Comparison of ENCODE assay signal across 8 cellular contexts in the genomic region with DNA sequence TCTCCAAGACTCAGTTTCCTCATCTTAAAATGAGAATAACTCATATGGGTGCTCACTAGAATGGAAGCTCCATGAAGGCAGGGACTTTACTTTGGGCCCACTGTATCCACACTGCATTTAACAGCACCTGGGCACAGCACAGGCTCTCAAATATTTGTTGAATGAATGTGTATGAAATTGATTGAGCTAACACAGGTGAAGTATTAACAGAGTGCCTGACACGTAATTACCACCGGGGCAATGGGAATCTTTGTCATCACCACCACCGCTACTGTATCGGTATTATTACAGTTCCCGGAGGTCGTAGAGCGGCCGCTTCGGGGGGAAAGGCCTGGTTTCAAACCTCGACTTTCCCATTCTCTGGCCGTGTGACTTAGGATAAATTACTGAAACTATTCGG. TPM values are rescaled to one million over a fixed set of nuclear protein-coding genes. Genes with fewer than 3 reads are reported as not detected.
DNase-seq lines count a peak whose midpoint lies in the region; ATAC-seq and TF ChIP-seq lines count a peak whose summit lies in the region.

No MANE protein-coding gene starts in this region.

- no peak for TF ChIP-seq POLR2A in NB4 (IDR thresholded peaks at IDR 0.05; ENCODE audit: extremely low read depth, insufficient read length)

- CTCF ChIA-PET in CD4-positive, alpha-beta T cell (lab: Charles Lee), result interaction anchor here (1.0 kb wide), 1 partner anchor 35 kb away, joined by 3 read pairs; no protein-coding TSS in a partner anchor

- peaks cover 45% of the 10 kb centered on the region for H3K4me1 Mint-ChIP-seq in CD4-positive, alpha-beta T cell (ENCODE audit: low read depth)

- no peak for TF ChIP-seq CTCF in CD4-positive, alpha-beta T cell (IDR thresholded peaks at IDR 0.05)
- no peak for TF ChIP-seq CTCF in NB4 (IDR thresholded peaks at IDR 0.05; ENCODE audit: low read depth, low read length)

- no peaks in the 10 kb centered on the region for H3K9me3 ChIP-seq in CD4-positive, alpha-beta T cell (ENCODE audit: control insufficient read depth, low read length)
- H3K9me3 ChIP-seq in duodenal mucosa (ENCODE audit: control insufficient read depth in 1 of 2, low read length in 2 of 2) (no peaks in the 10 kb centered on the region), neuron (ENCODE audit: low read length) (peaks cover 2% of the 10 kb centered on the region)

- intact Hi-C loops in CD4-positive, alpha-beta T cell (cut with DNase I, micrococcal nuclease), result loop anchor here in 1 of 2 experiments (2.0 to 5.0 kb wide), 2 partner anchors 20 to 989 kb away; partner anchors contain the start of gene PRDM4

- peaks cover 11% of the 10 kb centered on the region for H3K36me3 Mint-ChIP-seq in CD4-positive, alpha-beta T cell (ENCODE audit: low read depth)

- H3K27ac Mint-ChIP-seq in CD4-positive, alpha-beta T cell, result peak overlapping the region; percentile 97

- POLR2A ChIA-PET in CD4-positive, alpha-beta T cell (lab: Charles Lee), result interaction anchor here (0.8 to 1.5 kb wide), 3 partner anchors 20 to 472 kb away, joined by 3 to 4 read pairs (median 3); no protein-coding TSS in a partner anchor

- no peaks in the 10 kb centered on the region for H3K9me3 Mint-ChIP-seq in CD4-positive, alpha-beta T cell

- H3K4me1 ChIP-seq in duodenal mucosa (ENCODE audit: control insufficient read depth in 1 of 2, insufficient read depth in 2 of 2, low read length in 2 of 2) (peaks cover 28 to 29% of the 10 kb centered on the region in 2 donors), neuron (ENCODE audit: insufficient read depth, low read length) (peaks cover 34% of the 10 kb centered on the region)

- H3K9ac ChIP-seq in duodenal mucosa (ENCODE audit: low read depth in 1 of 2, low read length in 2 of 2), result peak overlapping the region in 1 of 2 donors; percentile 82

- peak overlapping the region; percentile 80 for H3K27ac ChIP-seq in CD4-positive, alpha-beta T cell (ENCODE audit: low read depth, low read length)
- no peak overlapping the region for H3K27ac ChIP-seq in duodenal mucosa (ENCODE audit: low read depth, low read length)

- peak overlapping the region; percentile 98 for H3K4me3 Mint-ChIP-seq in CD4-positive, alpha-beta T cell

- H2AFZ ChIP-seq in neuron (ENCODE audit: low read depth, low read length), result peak overlapping the region; percentile 72

- H3K4me3 ChIP-seq in NB4 (ENCODE audit: low read depth, low read length), result peak overlapping the region; percentile 89
- H3K4me3 ChIP-seq in duodenal mucosa (ENCODE audit: low read depth in 1 of 2, low read length in 2 of 2), result peak overlapping the region; percentile 88 to 90
- peak overlapping the region; percentile 72 for H3K4me3 ChIP-seq in neuron (ENCODE audit: low read length)

- no peak for ATAC-seq in CD4-positive, alpha-beta T cell (ENCODE audit: poor library complexity)
- ATAC-seq in GM18868 (IDR thresholded peaks at IDR 0.05; ENCODE audit: unreplicated experiment) (no peak), GM21381 (IDR thresholded peaks at IDR 0.05; ENCODE audit: unreplicated experiment) (no peak)

- no peak for DNase-seq in CD4-positive, alpha-beta T cell
- DNase-seq in NB4 (ENCODE audit: low read depth) (peak; percentile 27), NCI-H510A treated with DMSO at 0.1 percent for 48 hours (lab: John Stamatoyannopoulos, UW) (no peak)
- no peak for DNase-seq in stimulated activated naive CD4-positive, alpha-beta T cell treated with Interleukin-2 at 50 U/mL for 16 hours (lab: John Stamatoyannopoulos, UW)

- H3K27me3 Mint-ChIP-seq in CD4-positive, alpha-beta T cell, result no peaks in the 10 kb centered on the region

- H3K36me3 ChIP-seq in duodenal mucosa (ENCODE audit: control insufficient read depth in 1 of 2, insufficient read depth in 2 of 2, low read length in 2 of 2) (no peaks in the 10 kb centered on the region), neuron (ENCODE audit: insufficient read depth, low read length) (peaks cover 10% of the 10 kb centered on the region)

- no peaks in the 10 kb centered on the region for H3K27me3 ChIP-seq in CD4-positive, alpha-beta T cell (ENCODE audit: control insufficient read depth, insufficient read depth, low read length)
- no peaks in the 10 kb centered on the region for H3K27me3 ChIP-seq in duodenal mucosa (ENCODE audit: control insufficient read depth in 1 of 2, insufficient read depth in 2 of 2, low read length in 2 of 2)
- no peaks in the 10 kb centered on the region for H3K27me3 ChIP-seq in neuron (ENCODE audit: insufficient read depth, low read length)

RNA-seq across cellular contexts. Expression of gene RIC8B, which starts 1.2 kb away (rescaled TPM):
- total RNA-seq in CD4-positive, alpha-beta T cell, result 1 to 10 TPM; 5.5 to 9.0 TPM
